8 cellular contexts compared by ENCODE assay signal in genomic region chr12:56222531-56222895, GRCh38. TPM values are rescaled to one million over a fixed set of nuclear protein-coding genes. Genes with fewer than 3 reads are reported as not detected.
DNase-seq lines count a peak whose midpoint lies in the region; ATAC-seq, FAIRE-seq and TF ChIP-seq lines count a peak whose summit lies in the region.

No MANE protein-coding gene starts in this region.

- ATAC-seq in K562 = no peak
- no peak for ATAC-seq in aorta (ENCODE audit: low FRiP score)
- ATAC-seq in HG02840 (IDR thresholded peaks at IDR 0.05; ENCODE audit: low FRiP score, unreplicated experiment) = no peak

- FAIRE-seq in K562 (lab: Jason Lieb, UNC) = peak; percentile 52

- no peak overlapping the region for H2BK15ac ChIP-seq in mesendoderm (replicated peaks; ENCODE audit: low read depth)

- H3K36me3 ChIP-seq in right atrium auricular region (peaks cover 5% of the 10 kb centered on the region), K562 (ENCODE audit: control insufficient read depth, insufficient read depth, low read length) (peaks cover 7% of the 10 kb centered on the region; the same call in 2 of the 3 replicates), mesendoderm (ENCODE audit: control insufficient read depth, insufficient read depth, low read length) (no peaks in the 10 kb centered on the region), aorta (ENCODE audit: control insufficient read depth in 1 of 2, insufficient read depth in 2 of 2, low read length in 1 of 2) (no peaks in the 10 kb centered on the region)

- CTCF ChIA-PET in K562 (lab: Yijun Ruan, JAX; ENCODE audit: low intra/inter-chr PET ratio) = interaction anchor here (1.1 to 1.4 kb wide), 2 partner anchors 29 to 33 kb away, joined by 3 to 5 read pairs; partner anchors contain the start of gene SMARCC2

- peak overlapping the region; percentile 43 for H4K8ac ChIP-seq in mesendoderm (ENCODE audit: low read depth, low read length)

- intact Hi-C loops in cardiac septum (cut with DNase I) = loop anchor here (2.0 to 5.0 kb wide), 2 partner anchors 35 to 44 kb away; partner anchors contain the start of genes ANKRD52 and COQ10A
- intact Hi-C loops in K562 (cut with micrococcal nuclease) = loop anchor here (10.0 kb wide), 1 partner anchor 178 kb away; the partner anchor contains the start of gene RPS26
- intact Hi-C loops in aorta (cut with DNase I) = loop anchor here in 1 of 2 donors (5.0 kb wide), 1 partner anchor 35 kb away; the partner anchor contains the start of gene ANKRD52

- no peaks in the 10 kb centered on the region for H4K20me1 ChIP-seq in K562 (replicated peaks; ENCODE audit: control insufficient read depth, insufficient read depth, low read length)

- H3K4me1 ChIP-seq in right atrium auricular region (peaks cover 0 to 52% of the 10 kb centered on the region in 2 donors), K562 (replicated peaks in 1 of 2; ENCODE audit: control insufficient read depth in 2 of 2, insufficient read depth in 2 of 2, low read length in 2 of 2) (peaks cover 20 to 31% of the 10 kb centered on the region in 2 experiments; a peak in 4 of 5 replicates), mesendoderm (ENCODE audit: control insufficient read depth, low read depth, low read length) (no peaks in the 10 kb centered on the region), aorta (ENCODE audit: control insufficient read depth in 1 of 2, insufficient read depth in 2 of 2, low read length in 2 of 2) (no peaks in the 10 kb centered on the region)

- TF ChIP-seq RAD21 in K562 (CRISPR knock-in tag; conservative IDR thresholded peaks at IDR 0.05 in 1 of 2, IDR thresholded peaks at IDR 0.05 in 1 of 2) = no peak

- in situ Hi-C loops in K562 (cut with MboI) = no loop called here

- no TSS peak for BruUV-seq in K562 (replicated peaks; lab: Mats Ljungman, UMichigan)

- H3K27ac ChIP-seq in right atrium auricular region (peak overlapping the region; percentile 97 to 98), K562 (ENCODE audit: extremely low read depth, low read depth, low read length) (peak overlapping the region; percentile 93), mesendoderm (ENCODE audit: low read depth, low read length) (peak overlapping the region; percentile 55), aorta (ENCODE audit: low read depth in 1 of 2, low read length in 2 of 2) (peak overlapping the region; percentile 58 to 76)

- no peak for DNase-seq in right atrium auricular region (ENCODE audit: low spot score)
- DNase-seq in cardiac septum (ENCODE audit: low spot score) = no peak
- DNase-seq in K562 (ENCODE audit: extremely low read depth in 1 of 4, low spot score in 3 of 4) = no peak
- DNase-seq in mesendoderm = no peak
- no peak for DNase-seq in aorta
- DNase-seq in D341Med (ENCODE audit: low spot score) = no peak
- DNase-seq in activated CD8-positive, alpha-beta memory T cell treated with anti-CD3 and anti-CD28 coated beads, Interleukin-2, amount 50 U/mL, for 4 hours = no peak

- no peaks in the 10 kb centered on the region for H3K9me1 ChIP-seq in K562 (ENCODE audit: control insufficient read depth, insufficient read depth, low read length)

- H3K4ac ChIP-seq in mesendoderm (ENCODE audit: low read depth, low read length) = peak overlapping the region; percentile 11

- TF ChIP-seq CTCF in right atrium auricular region (IDR thresholded peaks at IDR 0.05) = no peak
- TF ChIP-seq CTCF in K562 (IDR thresholded peaks at IDR 0.05 in 2 of 3, conservative IDR thresholded peaks at IDR 0.05 in 1 of 3; ENCODE audit: insufficient read depth in 2 of 3, low read depth in 1 of 3, low read length in 3 of 3) = no peak

- 5% methylated on average over 4 of the region's 4 CpGs for WGBS in K562 (ENCODE audit: insufficient coverage, low coverage, missing lambda C conversion rate)
- no CpG with 5 or more reads among the region's 4 CpGs for WGBS in mesendoderm (ENCODE audit: extremely low coverage, insufficient coverage, low lambda C conversion rate)
- 8 to 13% methylated on average over 4 of the region's 4 CpGs for WGBS in aorta, 2 donors

- no peaks in the 10 kb centered on the region for H3K27me3 ChIP-seq in right atrium auricular region
- no peaks in the 10 kb centered on the region for H3K27me3 ChIP-seq in K562 (ENCODE audit: control insufficient read depth in 2 of 2, insufficient read depth in 2 of 2, low read length in 2 of 2)
- no peaks in the 10 kb centered on the region for H3K27me3 ChIP-seq in mesendoderm (ENCODE audit: insufficient read depth, low read length, poor library complexity)
- H3K27me3 ChIP-seq in aorta (ENCODE audit: control insufficient read depth in 1 of 2, insufficient read depth in 2 of 2, low read length in 1 of 2) = no peaks in the 10 kb centered on the region

- H3K79me1 ChIP-seq in mesendoderm (ENCODE audit: low read length) = peaks cover 1% of the 10 kb centered on the region

- no peak overlapping the region for H3K23ac ChIP-seq in mesendoderm (ENCODE audit: low read length)

- H4K5ac ChIP-seq in mesendoderm (ENCODE audit: low read length) = no peak overlapping the region

- H3K9ac ChIP-seq in K562 (ENCODE audit: insufficient read depth in 1 of 2, low read depth in 2 of 2, low read length in 2 of 2) (peak overlapping the region; percentile 85 to 97), mesendoderm (ENCODE audit: low read length) (peak overlapping the region; percentile 69)

- no peak overlapping the region for H3K18ac ChIP-seq in mesendoderm (ENCODE audit: low read length)

- H3K4me3 ChIP-seq in right atrium auricular region (peak overlapping the region; percentile 81 to 85), K562 (peak overlapping the region; percentile 90), mesendoderm (ENCODE audit: low read length) (peak overlapping the region; percentile 6), aorta (ENCODE audit: low read length in 2 of 2) (peak overlapping the region in 1 of 2 donors; percentile 4)

- TF ChIP-seq EP300 in K562 (IDR thresholded peaks at IDR 0.05; ENCODE audit: low read length) = no peak

- peak overlapping the region; percentile 84 for H3K56ac ChIP-seq in mesendoderm (ENCODE audit: low read length)

- POLR2A ChIA-PET in K562 (lab: Yijun Ruan, JAX) = interaction anchor here (0.5 to 3.4 kb wide), 22 partner anchors 9 to 365 kb away, joined by 3 to 68 read pairs (median 6); partner anchors contain the start of genes COQ10A, ESYT1, MYL6 and PA2G4

- no peak overlapping the region for H2BK120ac ChIP-seq in mesendoderm (ENCODE audit: low read depth, low read length)

- TF ChIP-seq POLR2A in K562 (conservative IDR thresholded peaks at IDR 0.05) = no peak

- H2BK5ac ChIP-seq in mesendoderm (ENCODE audit: low read length) = no peak overlapping the region

- no peak overlapping the region for H2AK5ac ChIP-seq in mesendoderm (ENCODE audit: low read length)

- H3K4me2 ChIP-seq in K562 (ENCODE audit: insufficient read depth, low read length) = peak overlapping the region; percentile 96
- H3K4me2 ChIP-seq in mesendoderm (ENCODE audit: low read length) = peak overlapping the region; percentile 50

- H3K79me2 ChIP-seq in K562 (ENCODE audit: control insufficient read depth, insufficient read depth, low read length) = peaks cover 45% of the 10 kb centered on the region
- H3K79me2 ChIP-seq in mesendoderm (ENCODE audit: control insufficient read depth, insufficient read depth, low read length) = peaks cover 10% of the 10 kb centered on the region

- H3K9me3 ChIP-seq in right atrium auricular region = no peaks in the 10 kb centered on the region
- no peaks in the 10 kb centered on the region for H3K9me3 ChIP-seq in K562 (replicated peaks; ENCODE audit: control insufficient read depth, insufficient read depth, low read depth, low read length)
- no peaks in the 10 kb centered on the region for H3K9me3 ChIP-seq in aorta (ENCODE audit: control insufficient read depth, low read length)

- peak overlapping the region; percentile 96 for H2AFZ ChIP-seq in K562 (ENCODE audit: low read depth, low read length)

RNA-seq across cellular contexts. Expression of gene RNF41, which starts 0.8 kb away (rescaled TPM):
- 10 to 100 TPM; 45.1 to 88.4 TPM for total RNA-seq in right atrium auricular region
- total RNA-seq in cardiac septum = 40.7 TPM
- total RNA-seq in K562 (2011; cell fraction: chromatin; rRNA removed; ENCODE audit: low replicate concordance) = 38.1 and 80.4 TPM in 2 replicates
- total RNA-seq in K562 (2011; cell fraction: nucleolus; rRNA removed) = 46.2 and 48.2 TPM in 2 replicates
- 35.6 and 42.0 TPM in 2 replicates for total RNA-seq in K562 (2011; cell fraction: nucleoplasm; rRNA removed)
- 28.7 and 39.7 TPM in 2 replicates for total RNA-seq in K562 (2014; rRNA removed)
- 32.2 and 33.8 TPM in 2 replicates for total RNA-seq in K562 (2014; rRNA removed; fragmentation: Illumina TruSeq; extraction: Trizol)
- 28.2 and 29.0 TPM in 2 replicates for total RNA-seq in K562 (2015; rRNA removed; fragmentation: Illumina TruSeq; extraction: Trizol)
- 37.1 and 40.6 TPM in 2 replicates for total RNA-seq in K562 (2021)
- polyA plus RNA-seq in K562 (2011; rRNA removed) = 45.4 and 63.8 TPM in 2 replicates
- polyA plus RNA-seq in K562 (2011; cell fraction: cytosol; rRNA removed) = 85.1 and 97.2 TPM in 2 replicates
- 35.0 and 44.2 TPM in 2 replicates for polyA plus RNA-seq in K562 (2011; cell fraction: nucleus; rRNA removed)
- 22.7 and 44.3 TPM in 2 replicates for polyA plus RNA-seq in K562 (2012)
- polyA plus RNA-seq in K562 (2014; fragmentation: Illumina TruSeq; extraction: Trizol) = 46.8 and 53.2 TPM in 2 replicates
- polyA plus RNA-seq in K562 (2014; fragmentation: Nextera tagmentation; extraction: Ambion mirVana) = 10 to 100 TPM; 29.7 to 30.0 TPM
- 36.0 and 39.3 TPM in 2 replicates for polyA plus RNA-seq in K562 (2014; rRNA removed)
- 94.3 and 95.6 TPM in 2 replicates for polyA minus RNA-seq in K562 (2011; rRNA and poly(A)+ RNA removed)
- polyA minus RNA-seq in K562 (2011; cell fraction: cytosol; rRNA and poly(A)+ RNA removed) = 44.2 and 59.1 TPM in 2 replicates
- 19.4 and 38.8 TPM in 2 replicates for polyA minus RNA-seq in K562 (2011; cell fraction: nucleus; rRNA and poly(A)+ RNA removed)
- polyA plus RNA-seq in mesendoderm (2013, experiment 1 of 2) = 42.1 TPM
- polyA plus RNA-seq in mesendoderm (2013, experiment 2 of 2) = 45.8 TPM
- 10 to 100 TPM; 50.9 to 61.4 TPM for total RNA-seq in aorta
- 10 to 100 TPM; 32.9 to 39.3 TPM for polyA plus RNA-seq in aorta

RNA-seq across cellular contexts. Expression of gene NABP2, which starts 1.6 kb away (rescaled TPM):
- 10 to 100 TPM; 19.7 to 23.6 TPM for total RNA-seq in right atrium auricular region
- total RNA-seq in cardiac septum = 19.6 TPM
- 7.0 and 11.2 TPM in 2 replicates for total RNA-seq in K562 (2011; cell fraction: chromatin; rRNA removed; ENCODE audit: low replicate concordance)
- total RNA-seq in K562 (2011; cell fraction: nucleolus; rRNA removed) = 9.1 and 11.5 TPM in 2 replicates
- 12.6 and 12.7 TPM in 2 replicates for total RNA-seq in K562 (2011; cell fraction: nucleoplasm; rRNA removed)
- 49.3 and 53.1 TPM in 2 replicates for total RNA-seq in K562 (2014; rRNA removed)
- 38.1 and 38.2 TPM in 2 replicates for total RNA-seq in K562 (2014; rRNA removed; fragmentation: Illumina TruSeq; extraction: Trizol)
- 50.0 and 51.5 TPM in 2 replicates for total RNA-seq in K562 (2015; rRNA removed; fragmentation: Illumina TruSeq; extraction: Trizol)
- total RNA-seq in K562 (2021) = 39.5 and 43.1 TPM in 2 replicates
- polyA plus RNA-seq in K562 (2011; rRNA removed) = 51.6 and 60.6 TPM in 2 replicates
- 66.8 and 75.5 TPM in 2 replicates for polyA plus RNA-seq in K562 (2011; cell fraction: cytosol; rRNA removed)
- polyA plus RNA-seq in K562 (2011; cell fraction: nucleus; rRNA removed) = 13.8 and 14.0 TPM in 2 replicates
- 44.4 and 46.0 TPM in 2 replicates for polyA plus RNA-seq in K562 (2012)
- polyA plus RNA-seq in K562 (2014; fragmentation: Illumina TruSeq; extraction: Trizol) = 43.5 and 43.8 TPM in 2 replicates
- polyA plus RNA-seq in K562 (2014; fragmentation: Nextera tagmentation; extraction: Ambion mirVana) = 10 to 100 TPM; 11.3 to 28.0 TPM
- polyA plus RNA-seq in K562 (2014; rRNA removed) = 46.8 and 58.2 TPM in 2 replicates
- polyA minus RNA-seq in K562 (2011; rRNA and poly(A)+ RNA removed) = 27.9 and 28.7 TPM in 2 replicates
- 17.8 and 19.0 TPM in 2 replicates for polyA minus RNA-seq in K562 (2011; cell fraction: cytosol; rRNA and poly(A)+ RNA removed)
- polyA minus RNA-seq in K562 (2011; cell fraction: nucleus; rRNA and poly(A)+ RNA removed) = 4.4 and 8.1 TPM in 2 replicates
- polyA plus RNA-seq in mesendoderm (2013, experiment 1 of 2) = 22.9 TPM
- 23.2 TPM for polyA plus RNA-seq in mesendoderm (2013, experiment 2 of 2)
- total RNA-seq in aorta = 10 to 100 TPM; 18.6 to 19.7 TPM
- 10 to 100 TPM; 25.7 to 28.6 TPM for polyA plus RNA-seq in aorta

RNA-seq across cellular contexts. Expression of gene SLC39A5, which starts 7.3 kb away (rescaled TPM):
- total RNA-seq in right atrium auricular region (not detected), cardiac septum (not detected), K562 (2014; rRNA removed) (not detected in 2 replicates), K562 (2014; rRNA removed; fragmentation: Illumina TruSeq; extraction: Trizol) (not detected in 2 replicates), K562 (2015; rRNA removed; fragmentation: Illumina TruSeq; extraction: Trizol) (not detected in 2 replicates), K562 (2021) (0.27 TPM in 1 of 2 replicates, not detected in the other), aorta (not detected)
- 0.76 and 0.83 TPM in 2 replicates for total RNA-seq in K562 (2011; cell fraction: chromatin; rRNA removed; ENCODE audit: low replicate concordance)
- 0.67 and 1.6 TPM in 2 replicates for total RNA-seq in K562 (2011; cell fraction: nucleolus; rRNA removed)
- total RNA-seq in K562 (2011; cell fraction: nucleoplasm; rRNA removed) = 1.5 and 2.7 TPM in 2 replicates
- polyA plus RNA-seq in K562 (2011; rRNA removed) (0.08 and 0.18 TPM in 2 replicates), K562 (2014; fragmentation: Illumina TruSeq; extraction: Trizol) (0.10 TPM in 1 of 2 replicates, not detected in the other), K562 (2014; fragmentation: Nextera tagmentation; extraction: Ambion mirVana) (not detected), K562 (2014; rRNA removed) (not detected in 2 replicates), aorta (10 to 100 TPM in 1 of 2 donors, 1 to 10 TPM in 1; 1.1 to 21.4 TPM)
- 0.06 TPM in 1 of 2 replicates, not detected in the other for polyA plus RNA-seq in K562 (2011; cell fraction: cytosol; rRNA removed)
- polyA plus RNA-seq in K562 (2011; cell fraction: nucleus; rRNA removed) = 0.41 and 0.42 TPM in 2 replicates
- polyA plus RNA-seq in K562 (2012) = 0.13 and 0.40 TPM in 2 replicates
- polyA minus RNA-seq in K562 (2011; rRNA and poly(A)+ RNA removed) = not detected in 2 replicates
- not detected in 2 replicates for polyA minus RNA-seq in K562 (2011; cell fraction: cytosol; rRNA and poly(A)+ RNA removed)
- polyA minus RNA-seq in K562 (2011; cell fraction: nucleus; rRNA and poly(A)+ RNA removed) = not detected in 2 replicates
- polyA plus RNA-seq in mesendoderm (2013, experiment 1 of 2) = 0.07 TPM
- polyA plus RNA-seq in mesendoderm (2013, experiment 2 of 2) = 0.11 TPM

RNA-seq across cellular contexts. Expression of gene SMARCC2, which starts 33.2 kb away (rescaled TPM):
- 10 to 100 TPM; 45.0 to 70.2 TPM for total RNA-seq in right atrium auricular region
- 71.5 TPM for total RNA-seq in cardiac septum
- total RNA-seq in K562 (2011; cell fraction: chromatin; rRNA removed; ENCODE audit: low replicate concordance) = 585 and 631 TPM in 2 replicates
- 245 and 259 TPM in 2 replicates for total RNA-seq in K562 (2011; cell fraction: nucleolus; rRNA removed)
- 295 and 306 TPM in 2 replicates for total RNA-seq in K562 (2011; cell fraction: nucleoplasm; rRNA removed)
- 30.8 and 32.4 TPM in 2 replicates for total RNA-seq in K562 (2014; rRNA removed)
- total RNA-seq in K562 (2014; rRNA removed; fragmentation: Illumina TruSeq; extraction: Trizol) = 36.6 and 41.1 TPM in 2 replicates
- 35.0 and 35.9 TPM in 2 replicates for total RNA-seq in K562 (2015; rRNA removed; fragmentation: Illumina TruSeq; extraction: Trizol)
- total RNA-seq in K562 (2021) = 70.2 and 86.0 TPM in 2 replicates
- polyA plus RNA-seq in K562 (2011; rRNA removed) = 45.1 and 64.6 TPM in 2 replicates
- polyA plus RNA-seq in K562 (2011; cell fraction: cytosol; rRNA removed) = 21.5 and 23.9 TPM in 2 replicates
- polyA plus RNA-seq in K562 (2011; cell fraction: nucleus; rRNA removed) = 217 and 238 TPM in 2 replicates
- polyA plus RNA-seq in K562 (2012) = 80.2 and 85.8 TPM in 2 replicates
- polyA plus RNA-seq in K562 (2014; fragmentation: Illumina TruSeq; extraction: Trizol) = 75.9 and 84.8 TPM in 2 replicates
- polyA plus RNA-seq in K562 (2014; fragmentation: Nextera tagmentation; extraction: Ambion mirVana) = 10 to 100 TPM; 11.9 to 29.1 TPM
- 49.8 and 54.0 TPM in 2 replicates for polyA plus RNA-seq in K562 (2014; rRNA removed)
- polyA minus RNA-seq in K562 (2011; rRNA and poly(A)+ RNA removed) = 86.2 and 108 TPM in 2 replicates
- polyA minus RNA-seq in K562 (2011; cell fraction: cytosol; rRNA and poly(A)+ RNA removed) = 50.7 and 61.7 TPM in 2 replicates
- polyA minus RNA-seq in K562 (2011; cell fraction: nucleus; rRNA and poly(A)+ RNA removed) = 101 and 155 TPM in 2 replicates
- 28.6 TPM for polyA plus RNA-seq in mesendoderm (2013, experiment 1 of 2)
- polyA plus RNA-seq in mesendoderm (2013, experiment 2 of 2) = 30.8 TPM
- total RNA-seq in aorta = 100 to 1,000 TPM; 118 to 140 TPM
- 10 to 100 TPM; 45.0 to 56.2 TPM for polyA plus RNA-seq in aorta

RNA-seq across cellular contexts. Expression of gene ANKRD52, which starts 35.7 kb away (rescaled TPM):
- total RNA-seq in right atrium auricular region (10 to 100 TPM; 12.4 to 22.1 TPM), cardiac septum (28.8 TPM), K562 (2014; rRNA removed) (7.5 and 14.9 TPM in 2 replicates), K562 (2014; rRNA removed; fragmentation: Illumina TruSeq; extraction: Trizol) (5.8 and 7.9 TPM in 2 replicates), K562 (2015; rRNA removed; fragmentation: Illumina TruSeq; extraction: Trizol) (8.7 and 10.2 TPM in 2 replicates), K562 (2021) (39.1 and 46.8 TPM in 2 replicates), aorta (10 to 100 TPM; 30.5 to 37.9 TPM)
- 36.9 and 89.7 TPM in 2 replicates for total RNA-seq in K562 (2011; cell fraction: chromatin; rRNA removed; ENCODE audit: low replicate concordance)
- total RNA-seq in K562 (2011; cell fraction: nucleolus; rRNA removed) = 28.3 and 32.8 TPM in 2 replicates
- total RNA-seq in K562 (2011; cell fraction: nucleoplasm; rRNA removed) = 34.2 and 38.4 TPM in 2 replicates
- polyA plus RNA-seq in K562 (2011; rRNA removed) (7.4 and 13.4 TPM in 2 replicates), K562 (2014; fragmentation: Illumina TruSeq; extraction: Trizol) (22.6 and 25.5 TPM in 2 replicates), K562 (2014; fragmentation: Nextera tagmentation; extraction: Ambion mirVana) (under 1 TPM; 0.52 to 0.55 TPM), K562 (2014; rRNA removed) (16.7 and 17.3 TPM in 2 replicates), aorta (1 to 10 TPM; 4.4 to 9.3 TPM)
- polyA plus RNA-seq in K562 (2011; cell fraction: cytosol; rRNA removed) = 9.9 and 12.9 TPM in 2 replicates
- polyA plus RNA-seq in K562 (2011; cell fraction: nucleus; rRNA removed) = 33.2 and 50.3 TPM in 2 replicates
- 21.4 and 22.5 TPM in 2 replicates for polyA plus RNA-seq in K562 (2012)
- polyA minus RNA-seq in K562 (2011; rRNA and poly(A)+ RNA removed) = 9.5 and 13.7 TPM in 2 replicates
- 15.3 and 16.6 TPM in 2 replicates for polyA minus RNA-seq in K562 (2011; cell fraction: cytosol; rRNA and poly(A)+ RNA removed)
- 7.7 and 12.7 TPM in 2 replicates for polyA minus RNA-seq in K562 (2011; cell fraction: nucleus; rRNA and poly(A)+ RNA removed)
- polyA plus RNA-seq in mesendoderm (2013, experiment 1 of 2) = 12.7 TPM
- 11.5 TPM for polyA plus RNA-seq in mesendoderm (2013, experiment 2 of 2)
